21 cellular contexts compared by ENCODE assay signal in the genomic region with DNA sequence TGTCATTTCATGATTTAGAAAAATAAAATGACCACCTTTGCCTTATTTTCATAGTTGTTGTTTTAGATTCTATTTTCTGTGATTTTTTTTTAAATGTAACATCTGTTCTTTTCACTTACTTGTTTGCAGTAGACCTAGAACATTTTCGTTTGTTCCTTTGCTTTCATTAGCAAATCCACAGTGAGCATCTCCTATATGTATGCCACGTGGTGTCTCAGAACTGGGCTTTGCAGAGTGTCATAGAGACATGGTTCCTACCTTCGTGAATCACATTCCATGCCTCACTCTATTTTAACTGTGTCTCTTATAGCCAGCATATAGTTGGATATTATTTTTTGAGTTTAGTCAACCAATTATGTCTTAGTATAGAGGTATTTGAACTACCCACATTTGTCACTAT.
"Had no signal": no experiment of that assay in that cellular context is flagged by ENCODE, and none has a peak within 500 bp of the region (broad histone marks: within the 10 kb centered on the region; RNA-seq: fewer than 3 reads in every experiment).

No MANE protein-coding gene starts in this region.

- DNase-seq: activated B cell treated with CpG ODN at 0.5 μM for 24 hours; activated CD4-positive, alpha-beta memory T cell treated with anti-CD3 and anti-CD28 coated beads for 36 hours; activated CD4-positive, alpha-beta T cell treated with anti-CD3 and anti-CD28 coated beads for 48 hours; activated T-cell treated with anti-CD3 and anti-CD28 coated beads for 4 hours; aorta; caudate nucleus; effector CD8-positive, alpha-beta T cell; erythroblast; foreskin keratinocyte; left colon; nephron progenitor cell; pancreas; right cardiac atrium; stimulated activated CD4-positive, alpha-beta T cell treated with anti-CD3 and anti-CD28 coated beads, Interleukin-12 subunit alpha, Interleukin-12 subunit beta, amount 100 ng/mL, for 4 hours; testis; trophoblast cell had no signal

- H3K27ac Mint-ChIP-seq: activated B cell treated with CpG ODN at 0.5 μM for 24 hours; activated CD4-positive, alpha-beta memory T cell treated with anti-CD3 and anti-CD28 coated beads for 36 hours; activated naive CD4-positive, alpha-beta T cell treated with anti-CD3 and anti-CD28 coated beads, Interleukin-2, amount 50 U/mL, for 72 hours; brain; memory B cell; nephron progenitor cell had no signal

- H3K4me3 ChIP-seq: pancreas, testis, vagina had no signal

- H3K9me3 ChIP-seq: pancreas, testis, vagina had no signal

- H3K36me3 Mint-ChIP-seq: activated CD4-positive, alpha-beta memory T cell treated with anti-CD3 and anti-CD28 coated beads for 36 hours; brain; memory B cell had no signal

- H3K9me3 Mint-ChIP-seq: activated B cell treated with CpG ODN at 0.5 μM for 24 hours; activated CD4-positive, alpha-beta memory T cell treated with anti-CD3 and anti-CD28 coated beads for 36 hours; brain; dendritic cell treated with granulocyte-macrophage colony-stimulating factor and Interleukin-4, amounts not matched to agents 40 ng/mL and 50 ng/mL, for 4 days; memory B cell; nephron progenitor cell had no signal

- H3K27ac ChIP-seq: pancreas, testis had no signal

- H3K36me3 ChIP-seq: pancreas, vagina had no signal

- H3K4me3 Mint-ChIP-seq: activated B cell treated with CpG ODN at 0.5 μM for 24 hours; activated CD4-positive, alpha-beta memory T cell treated with anti-CD3 and anti-CD28 coated beads for 36 hours; brain; dendritic cell treated with granulocyte-macrophage colony-stimulating factor and Interleukin-4, amounts not matched to agents 40 ng/mL and 50 ng/mL, for 4 days; memory B cell; nephron progenitor cell had no signal

- H3K27me3 ChIP-seq: foreskin keratinocyte, pancreas, testis, vagina had no signal

- ATAC-seq: activated naive CD4-positive, alpha-beta T cell treated with anti-CD3 and anti-CD28 coated beads, Interleukin-2, amount 50 U/mL, for 72 hours; foreskin keratinocyte; left colon; pancreas; right cardiac atrium had no signal

- H3K27me3 Mint-ChIP-seq: activated B cell treated with CpG ODN at 0.5 μM for 24 hours; activated CD4-positive, alpha-beta memory T cell treated with anti-CD3 and anti-CD28 coated beads for 36 hours; dendritic cell treated with granulocyte-macrophage colony-stimulating factor and Interleukin-4, amounts not matched to agents 40 ng/mL and 50 ng/mL, for 4 days; memory B cell had no signal
